In genomic region chr1:204073837-204074273, GRCh38 we compare ENCODE assay signal across 7 cellular contexts. TPM values are rescaled to one million over a fixed set of nuclear protein-coding genes. Genes with fewer than 3 reads are reported as not detected.
DNase-seq lines count a peak whose midpoint lies in the region; ATAC-seq and TF ChIP-seq lines count a peak whose summit lies in the region.

No MANE protein-coding gene starts in this region.

- peak overlapping the region; percentile 63 for H3K27ac Mint-ChIP-seq in osteocyte (ENCODE audit: unreplicated experiment)

- no peaks in the 10 kb centered on the region for H3K9me3 Mint-ChIP-seq in osteocyte (ENCODE audit: unreplicated experiment)

- H3K27ac ChIP-seq in HCT116 (ENCODE audit: low read depth, low read length) = peak overlapping the region; percentile 91
- H3K27ac ChIP-seq in WERI-Rb-1 = no peak overlapping the region

- no peak for TF ChIP-seq POLR2A in HCT116 (IDR thresholded peaks at IDR 0.05; ENCODE audit: borderline replicate concordance, extremely low read depth, insufficient read depth, insufficient read length)

- peaks cover 49% of the 10 kb centered on the region; the same call in 1 of the 2 replicates for H3K79me2 ChIP-seq in HCT116 (ENCODE audit: insufficient read depth, low read length)

- H3K9me3 ChIP-seq in HCT116 (ENCODE audit: control insufficient read depth in 1 of 2, insufficient read depth in 1 of 2, low read depth in 1 of 2, low read length in 2 of 2) = no peaks in the 10 kb centered on the region
- H3K9me3 ChIP-seq in WERI-Rb-1 (ENCODE audit: severe bottlenecking) = no peaks in the 10 kb centered on the region

- H3K36me3 Mint-ChIP-seq in osteocyte (ENCODE audit: unreplicated experiment) = no peaks in the 10 kb centered on the region

- peak overlapping the region; percentile 93 for H3K4me3 Mint-ChIP-seq in osteocyte (ENCODE audit: unreplicated experiment)

- H4K20me1 ChIP-seq in HCT116 (ENCODE audit: insufficient read depth) = no peaks in the 10 kb centered on the region

- DNase-seq in HCT116 (ENCODE audit: low read depth, low spot score) (no peak), WERI-Rb-1 (peak; percentile 49), globus pallidus (ENCODE audit: low spot score) (peak; percentile 49), osteocyte (ENCODE audit: extremely low spot score, unreplicated experiment) (no peak), T1000 (lab: John Stamatoyannopoulos, UW) (no peak), NCI-H2029 (lab: John Stamatoyannopoulos, UW) (no peak), NCI-H1694 treated with DMSO at 0.1 percent for 48 hours (lab: John Stamatoyannopoulos, UW) (no peak)

- intact Hi-C loops in HCT116 (cut with micrococcal nuclease) = loop anchor here (2.0 to 5.0 kb wide), 2 partner anchors 53 to 202 kb away; no protein-coding TSS in a partner anchor

- CTCF ChIA-PET in HCT116 (lab: Charles Lee) = no interaction called here

- H3K4me1 Mint-ChIP-seq in osteocyte (ENCODE audit: unreplicated experiment) = peaks cover 35% of the 10 kb centered on the region

- H3K9ac ChIP-seq in HCT116 (ENCODE audit: low read length) = peak overlapping the region; percentile 80

- H3K9me2 ChIP-seq in HCT116 (ENCODE audit: insufficient read depth) = no peaks in the 10 kb centered on the region

- H3K4me1 ChIP-seq in HCT116 (ENCODE audit: control insufficient read depth in 1 of 2, insufficient read depth in 2 of 2, low read length in 2 of 2) = peaks cover 18 to 38% of the 10 kb centered on the region in 2 experiments

- no peak for TF ChIP-seq RAD21 in HCT116 (IDR thresholded peaks at IDR 0.05; ENCODE audit: low read depth)

- ATAC-seq in HCT116 = peak; percentile 13

- H2AFZ ChIP-seq in HCT116 (ENCODE audit: low read depth, low read length, poor library complexity, severe bottlenecking) = no peak overlapping the region

- no peaks in the 10 kb centered on the region for H3K36me3 ChIP-seq in HCT116 (ENCODE audit: control insufficient read depth in 1 of 2, insufficient read depth in 2 of 2, low read length in 2 of 2)
- H3K36me3 ChIP-seq in WERI-Rb-1 = no peaks in the 10 kb centered on the region

- POLR2A ChIA-PET in HCT116 (lab: Charles Lee) = interaction anchor here (1.6 kb wide), 2 partner anchors 15 to 54 kb away, joined by 4 to 5 read pairs; no protein-coding TSS in a partner anchor

- H3K27me3 Mint-ChIP-seq in osteocyte (ENCODE audit: unreplicated experiment) = peaks cover 11% of the 10 kb centered on the region

- H3K27me3 ChIP-seq in HCT116 (ENCODE audit: insufficient read depth, low read length) (no peaks in the 10 kb centered on the region), WERI-Rb-1 (ENCODE audit: insufficient read depth, low read depth, severe bottlenecking) (peaks cover 42% of the 10 kb centered on the region)

- H3K4me3 ChIP-seq in HCT116 (replicated peaks in 1 of 2; ENCODE audit: low read depth in 1 of 2, low read length in 2 of 2) (peak overlapping the region; percentile 74 to 77), WERI-Rb-1 (ENCODE audit: low read depth, low read length) (peak overlapping the region; percentile 74)

- peak overlapping the region; percentile 100 for H3K4me2 ChIP-seq in HCT116 (ENCODE audit: low read length)

- no TSS peak for BruUV-seq in HCT116 (replicated peaks; lab: Mats Ljungman, UMichigan)

- TF ChIP-seq CTCF in HCT116 (IDR thresholded peaks at IDR 0.05 in 2 of 3, conservative IDR thresholded peaks at IDR 0.05 in 1 of 3; ENCODE audit: borderline replicate concordance in 1 of 3, insufficient read depth in 1 of 3, low read depth in 2 of 3, low read length in 2 of 3) (no peak), WERI-Rb-1 (IDR thresholded peaks at IDR 0.05; ENCODE audit: low read depth, low read length) (no peak), osteocyte (IDR thresholded peaks at IDR 0.05) (no peak)

- RAD21 ChIA-PET in HCT116 (lab: Charles Lee; ENCODE audit: low non-redundant PET in 1 of 2, low total read pairs in 2 of 2, uncharacterized antibody in 2 of 2, unreplicated experiment in 2 of 2) = interaction anchor here in 1 of 2 experiments (1.7 kb wide), 1 partner anchor 54 kb away, joined by 4 read pairs; no protein-coding TSS in a partner anchor

TF ChIP-seq in HCT116, 20 proteins besides CTCF, POLR2A, EP300 and RAD21:
- no peak for TF ChIP-seq YY1 (IDR thresholded peaks at IDR 0.05; ENCODE audit: extremely low read depth, insufficient replicate concordance, low read depth, low read length)
- no peak for TF ChIP-seq ZBTB33 (IDR thresholded peaks at IDR 0.05; ENCODE audit: extremely low read depth, insufficient replicate concordance, low read length)
- no peak for TF ChIP-seq TCF7L2 (IDR thresholded peaks at IDR 0.05; ENCODE audit: borderline replicate concordance, extremely low read depth, insufficient read depth, insufficient read length)
- TF ChIP-seq ZFX (IDR thresholded peaks at IDR 0.05) = no peak
- no peak for TF ChIP-seq EGR1 (IDR thresholded peaks at IDR 0.05; ENCODE audit: low read depth)
- TF ChIP-seq MAX (IDR thresholded peaks at IDR 0.05) = no peak
- no peak for TF ChIP-seq JUND (IDR thresholded peaks at IDR 0.05)
- TF ChIP-seq EZH2phosphoT487 (IDR thresholded peaks at IDR 0.05; ENCODE audit: borderline replicate concordance) = no peak
- TF ChIP-seq ELF1 (IDR thresholded peaks at IDR 0.05; ENCODE audit: borderline replicate concordance, low read depth) = no peak
- TF ChIP-seq SIN3A (IDR thresholded peaks at IDR 0.05; ENCODE audit: low read depth) = no peak
- TF ChIP-seq ATF3 (IDR thresholded peaks at IDR 0.05) = no peak
- TF ChIP-seq SRF (IDR thresholded peaks at IDR 0.05; ENCODE audit: low read depth) = no peak
- no peak for TF ChIP-seq FOSL1 (IDR thresholded peaks at IDR 0.05; ENCODE audit: low read depth)
- no peak for TF ChIP-seq REST (IDR thresholded peaks at IDR 0.05; ENCODE audit: low read depth)
- no peak for TF ChIP-seq SP1 (IDR thresholded peaks at IDR 0.05; ENCODE audit: low read depth)
- no peak for TF ChIP-seq CEBPB (IDR thresholded peaks at IDR 0.05; ENCODE audit: low read depth)
- TF ChIP-seq EZH2 (IDR thresholded peaks at IDR 0.05) = no peak

RNA-seq across cellular contexts. Expression of gene SOX13, which starts 0.9 kb away (rescaled TPM):
- 35.6 TPM for total RNA-seq in HCT116 (2021; ENCODE audit: unreplicated experiment)
- polyA plus RNA-seq in HCT116 (2012) = 24.6 and 25.2 TPM in 2 replicates
- total RNA-seq in osteocyte = 11.7 and 12.5 TPM in 2 replicates

Comparison
In these comparisons a context has a peak if more than half of its experiments do, and no peak if none do; other contexts are left out.
1. DNase-seq: peak in WERI-Rb-1 (single experiment) and globus pallidus (single experiment); none in HCT116 (single experiment), osteocyte (single experiment), T1000 (single experiment), NCI-H2029 (single experiment) and NCI-H1694 treated with DMSO at 0.1 percent for 48 hours (single experiment).